ENCODE assay signal across 8 cellular contexts in the genomic region with DNA sequence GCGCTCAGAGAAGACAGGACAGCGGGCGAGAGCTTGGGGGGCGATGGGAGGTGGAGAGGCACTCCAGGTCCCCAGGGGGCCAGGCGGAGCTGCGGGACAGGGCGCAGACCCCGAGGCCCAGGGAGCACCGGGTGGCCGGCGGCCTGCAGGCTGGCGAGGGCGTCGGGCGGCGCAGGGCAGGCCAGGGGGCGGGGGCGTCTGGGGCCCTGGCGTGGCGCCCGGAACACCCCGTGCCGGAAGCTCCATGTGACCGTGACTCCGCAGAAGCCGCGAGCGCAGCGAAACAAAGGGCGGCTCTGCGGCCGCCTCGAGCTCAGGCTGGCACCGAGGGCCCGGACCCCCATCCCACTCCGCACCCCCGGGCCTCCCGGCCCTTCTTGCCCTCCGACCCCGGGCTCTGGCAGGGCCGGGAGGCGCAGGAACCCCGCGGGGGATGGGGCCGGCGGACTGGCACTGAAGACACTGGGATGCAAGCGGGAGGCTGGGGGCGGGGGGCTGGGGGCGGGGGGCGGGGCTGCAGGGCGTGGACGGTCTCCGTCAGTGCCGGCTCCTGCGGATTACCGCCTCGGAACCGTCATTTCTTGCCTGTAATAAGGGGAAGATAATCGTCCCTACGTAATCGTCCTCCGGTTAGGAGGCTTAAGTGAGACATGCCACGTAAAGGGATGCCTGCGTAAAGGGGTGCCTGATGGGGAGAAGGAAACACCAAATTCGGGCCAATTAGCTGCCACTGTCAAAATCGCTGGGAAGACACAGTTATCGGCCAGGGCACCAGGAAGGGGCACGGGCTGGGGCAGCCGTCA. TPM values are rescaled to one million over a fixed set of nuclear protein-coding genes. Genes with fewer than 3 reads are reported as not detected.
DNase-seq lines count a peak whose midpoint lies in the region; ATAC-seq lines count a peak whose summit lies in the region.

No MANE protein-coding gene starts in this region.

- ATAC-seq in GM18520 (IDR thresholded peaks at IDR 0.05; ENCODE audit: unreplicated experiment) (peak; percentile 84), HG03039 (IDR thresholded peaks at IDR 0.05; ENCODE audit: unreplicated experiment) (peak; percentile 80)

- peak; percentile 69 for DNase-seq in A172 (ENCODE audit: low spot score)
- DNase-seq in NCI-H446 treated with DMSO at 0.1 percent for 48 hours (lab: John Stamatoyannopoulos, UW): peak; percentile 49
- DNase-seq in activated CD4-positive, alpha-beta T cell treated with anti-CD3 and anti-CD28 coated beads, Interleukin-2, amount 50 U/mL, for 48 hours: peak; percentile 75 to 80
- DNase-seq in ecto neural progenitor cell (ENCODE audit: low spot score): peak; percentile 83
- DNase-seq in lung microvascular endothelial cell (ENCODE audit: low read depth in 2 of 2): peak; percentile 82 to 93
- peak; percentile 38 to 50 (median 49) for DNase-seq in stimulated activated CD4-positive, alpha-beta T cell treated with anti-CD3 and anti-CD28 coated beads, TNF-alpha, amount 100 ng/mL, for 4 hours (ENCODE audit: low read depth in 3 of 3)

RNA-seq across cellular contexts. Expression of a gene that starts 19.2 kb away (rescaled TPM):
- 0.22 and 1.0 TPM in 2 replicates for total RNA-seq in A172 (2014; rRNA removed; shearing (Covaris generic))
- not detected in 2 replicates for total RNA-seq in lung microvascular endothelial cell

RNA-seq across cellular contexts. Expression of a gene that starts 27.5 kb away (rescaled TPM):
- total RNA-seq in A172 (2014; rRNA removed; shearing (Covaris generic)): 659 and 712 TPM in 2 replicates
- total RNA-seq in lung microvascular endothelial cell: 23.4 and 69.5 TPM in 2 replicates

Comparison
In these comparisons a context has a peak if more than half of its experiments do, and no peak if none do; other contexts are left out.
1. Peak in every context shown above with its lines: DNase-seq and ATAC-seq.